ENCODE assay signal across 12 cellular contexts in genomic region chr14:39230416-39230815, GRCh38. TPM values are rescaled to one million over a fixed set of nuclear protein-coding genes. Genes with fewer than 3 reads are reported as not detected.
DNase-seq lines count a peak whose midpoint lies in the region; ATAC-seq and TF ChIP-seq lines count a peak whose summit lies in the region.
"Had no signal": no experiment of that assay in that cellular context is flagged by ENCODE, and none has a peak within 500 bp of the region (broad histone marks: within the 10 kb centered on the region; RNA-seq: fewer than 3 reads in every experiment).

No MANE protein-coding gene starts in this region.

- no peak for TF ChIP-seq POLR2A in Peyer's patch (IDR thresholded peaks at IDR 0.05)

- DNase-seq in CD4-positive, alpha-beta T cell = no peak
- DNase-seq in ELR (ENCODE audit: low read depth) (peak; percentile 21), foreskin fibroblast (peak; percentile 19 to 44), Peyer's patch (no peak), BE2C (no peak), left colon (no peak)
- DNase-seq in activated CD4-positive, alpha-beta memory T cell treated with anti-CD3 and anti-CD28 coated beads for 36 hours = peak; percentile 20
- DNase-seq: C1 segment of cervical spinal cord, cerebellar nuclear complex, left cardiac atrium, OCI-M1, psoas muscle had no signal

- H3K4me1 Mint-ChIP-seq in CD4-positive, alpha-beta T cell (ENCODE audit: low read depth) = peaks cover 35% of the 10 kb centered on the region
- peaks cover 46% of the 10 kb centered on the region for H3K4me1 Mint-ChIP-seq in activated CD4-positive, alpha-beta memory T cell treated with anti-CD3 and anti-CD28 coated beads for 36 hours (ENCODE audit: low read depth)

- peak overlapping the region; percentile 22 for H3K27ac Mint-ChIP-seq in CD4-positive, alpha-beta T cell
- H3K27ac Mint-ChIP-seq in activated CD4-positive, alpha-beta memory T cell treated with anti-CD3 and anti-CD28 coated beads for 36 hours = peak overlapping the region; percentile 81

- H3K9me3 ChIP-seq in CD4-positive, alpha-beta T cell (ENCODE audit: control insufficient read depth, low read length) = no peaks in the 10 kb centered on the region
- H3K9me3 ChIP-seq in Peyer's patch (no peaks in the 10 kb centered on the region), BE2C (no peaks in the 10 kb centered on the region)
- H3K9me3 ChIP-seq: psoas muscle had no signal

- no peaks in the 10 kb centered on the region for H3K9me3 Mint-ChIP-seq in CD4-positive, alpha-beta T cell
- H3K9me3 Mint-ChIP-seq in activated CD4-positive, alpha-beta memory T cell treated with anti-CD3 and anti-CD28 coated beads for 36 hours = no peaks in the 10 kb centered on the region

- intact Hi-C loops in CD4-positive, alpha-beta T cell (cut with DNase I, micrococcal nuclease) = no loop called here
- intact Hi-C loops in activated CD4-positive, alpha-beta memory T cell treated with anti-CD3 and anti-CD28 coated beads for 36 hours (cut with micrococcal nuclease) = loop anchor here (5.0 kb wide), 1 partner anchor 222 kb away; no protein-coding TSS in a partner anchor
- intact Hi-C loops in left colon (cut with DNase I, micrococcal nuclease) = no loop called here

- H3K36me3 ChIP-seq in Peyer's patch (no peaks in the 10 kb centered on the region), BE2C (no peaks in the 10 kb centered on the region)

- no peaks in the 10 kb centered on the region for H3K27me3 Mint-ChIP-seq in CD4-positive, alpha-beta T cell
- H3K27me3 Mint-ChIP-seq in activated CD4-positive, alpha-beta memory T cell treated with anti-CD3 and anti-CD28 coated beads for 36 hours = no peaks in the 10 kb centered on the region

- no peak overlapping the region for H3K4me3 ChIP-seq in foreskin fibroblast (ENCODE audit: low read depth in 1 of 2, low read length in 2 of 2)
- H3K4me3 ChIP-seq in Peyer's patch = no peak overlapping the region
- H3K4me3 ChIP-seq in BE2C (ENCODE audit: low read depth, low read length) = no peak overlapping the region
- H3K4me3 ChIP-seq: psoas muscle had no signal

- CTCF ChIA-PET in CD4-positive, alpha-beta T cell (lab: Charles Lee) = no interaction called here
- CTCF ChIA-PET in activated CD4-positive, alpha-beta memory T cell treated with anti-CD3 and anti-CD28 coated beads for 36 hours (lab: Charles Lee) = interaction anchor here (0.8 to 2.4 kb wide), 4 partner anchors 60 to 238 kb away, joined by 3 to 14 read pairs (median 8); partner anchors contain the start of gene TRAPPC6B

- H3K36me3 Mint-ChIP-seq in CD4-positive, alpha-beta T cell (ENCODE audit: low read depth) = no peaks in the 10 kb centered on the region
- no peaks in the 10 kb centered on the region for H3K36me3 Mint-ChIP-seq in activated CD4-positive, alpha-beta memory T cell treated with anti-CD3 and anti-CD28 coated beads for 36 hours

- no peak for TF ChIP-seq CTCF in CD4-positive, alpha-beta T cell (IDR thresholded peaks at IDR 0.05)
- TF ChIP-seq CTCF in foreskin fibroblast (IDR thresholded peaks at IDR 0.05; ENCODE audit: low read depth, low read length) = no peak
- no peak for TF ChIP-seq CTCF in Peyer's patch (IDR thresholded peaks at IDR 0.05)
- TF ChIP-seq CTCF in BE2C (IDR thresholded peaks at IDR 0.05; ENCODE audit: low read depth, low read length) = no peak

- H3K27ac ChIP-seq in CD4-positive, alpha-beta T cell (ENCODE audit: low read depth, low read length) = no peak overlapping the region
- H3K27ac ChIP-seq in Peyer's patch = no peak overlapping the region
- H3K27ac ChIP-seq: psoas muscle had no signal

- H3K4me3 Mint-ChIP-seq in CD4-positive, alpha-beta T cell = no peak overlapping the region
- no peak overlapping the region for H3K4me3 Mint-ChIP-seq in activated CD4-positive, alpha-beta memory T cell treated with anti-CD3 and anti-CD28 coated beads for 36 hours

- ATAC-seq in CD4-positive, alpha-beta T cell (ENCODE audit: poor library complexity) = no peak
- ATAC-seq in left colon = no peak
- ATAC-seq: left cardiac atrium, psoas muscle had no signal

- H3K27me3 ChIP-seq in CD4-positive, alpha-beta T cell (ENCODE audit: control insufficient read depth, insufficient read depth, low read length) = no peaks in the 10 kb centered on the region
- H3K27me3 ChIP-seq in Peyer's patch (no peaks in the 10 kb centered on the region), BE2C (no peaks in the 10 kb centered on the region)

- H3K4me1 ChIP-seq in Peyer's patch (peaks cover 0 to 3% (median 0%) of the 10 kb centered on the region in 4 donors), BE2C (no peaks in the 10 kb centered on the region)

- POLR2A ChIA-PET in CD4-positive, alpha-beta T cell (lab: Charles Lee) = interaction anchor here (0.7 to 1.5 kb wide), 2 partner anchors 55 to 127 kb away, joined by 3 to 5 read pairs; partner anchors contain the start of genes PNN and SEC23A
- POLR2A ChIA-PET in activated CD4-positive, alpha-beta memory T cell treated with anti-CD3 and anti-CD28 coated beads for 36 hours (lab: Charles Lee) = interaction anchor here (0.6 to 1.8 kb wide), 3 partner anchors 36 to 202 kb away, joined by 3 to 16 read pairs (median 3); partner anchors contain the start of gene FBXO33

RNA-seq across cellular contexts. Expression of gene MIA2, which starts 3.3 kb away (rescaled TPM):
- total RNA-seq in CD4-positive, alpha-beta T cell = 10 to 100 TPM; 21.1 to 24.1 TPM
- total RNA-seq in activated CD4-positive, alpha-beta memory T cell treated with anti-CD3 and anti-CD28 coated beads for 36 hours = 10 to 100 TPM; 23.8 to 24.1 TPM
- total RNA-seq in Peyer's patch (100 to 1,000 TPM in 3 of 4 donors, 10 to 100 TPM in 1; 44.6 to 143 (median 128) TPM), left colon (10 to 100 TPM; 52.4 to 67.9 TPM)
- polyA plus RNA-seq in BE2C (2012; ENCODE audit: insufficient read depth, insufficient read length, low read depth) = 15.7 TPM

RNA-seq across cellular contexts. Expression of gene PNN, which starts 55.4 kb away (rescaled TPM):
- total RNA-seq in CD4-positive, alpha-beta T cell = 100 to 1,000 TPM; 110 to 111 TPM
- total RNA-seq in activated CD4-positive, alpha-beta memory T cell treated with anti-CD3 and anti-CD28 coated beads for 36 hours = 10 to 100 TPM; 85.3 to 88.8 TPM
- total RNA-seq in Peyer's patch (100 to 1,000 TPM in 1 of 4 donors, 10 to 100 TPM in 3; 48.3 to 125 (median 63.4) TPM), left colon (10 to 100 TPM; 36.6 to 49.4 TPM)
- 68.9 TPM for polyA plus RNA-seq in BE2C (2012; ENCODE audit: insufficient read depth, insufficient read length, low read depth)

Comparison
In these comparisons a context has a peak if more than half of its experiments do, and no peak if none do; other contexts are left out.
1. DNase-seq: peak in ELR (single experiment), activated CD4-positive, alpha-beta memory T cell treated with anti-CD3 and anti-CD28 coated beads for 36 hours (single experiment) and foreskin fibroblast (2 of 2); none in CD4-positive, alpha-beta T cell (0 of 10), Peyer's patch (0 of 3), BE2C (single experiment) and left colon (0 of 2).